In genomic region chr2:69577467-69578200, GRCh38 we compare ENCODE assay signal across 16 cellular contexts.
DNase-seq lines count a peak whose midpoint lies in the region; ATAC-seq and TF ChIP-seq lines count a peak whose summit lies in the region.
"Had no signal": no experiment of that assay in that cellular context is flagged by ENCODE, and none has a peak within 500 bp of the region (broad histone marks: within the 10 kb centered on the region; RNA-seq: fewer than 3 reads in every experiment).

No MANE protein-coding gene starts in this region.

- H3K27me3 Mint-ChIP-seq in activated CD8-positive, alpha-beta T cell treated with anti-CD3 and anti-CD28 coated beads for 36 hours, result no peaks in the 10 kb centered on the region
- no peaks in the 10 kb centered on the region for H3K27me3 Mint-ChIP-seq in activated CD8-positive, alpha-beta T cell treated with anti-CD3 and anti-CD28 coated beads, Interleukin-2, amount 10 ng/mL, durations not matched to agents 7 days and 5 days (ENCODE audit: low read depth)
- H3K27me3 Mint-ChIP-seq in activated T-helper 17 cell treated with anti-CD3 and anti-CD28 coated beads, Interleukin-2, amount 50 U/mL, for 72 hours, result no peaks in the 10 kb centered on the region
- H3K27me3 Mint-ChIP-seq in immature natural killer cell (ENCODE audit: low read depth in 3 of 3) (no peaks in the 10 kb centered on the region), glutamatergic neuron (ENCODE audit: unreplicated experiment) (peaks cover 6% of the 10 kb centered on the region)
- H3K27me3 Mint-ChIP-seq in stimulated activated naive CD8-positive, alpha-beta T cell treated with anti-CD3 and anti-CD28 coated beads, Interleukin-15, amount 100 ng/mL, for 72 hours, result no peaks in the 10 kb centered on the region

- H3K4me3 Mint-ChIP-seq in activated CD8-positive, alpha-beta T cell treated with anti-CD3 and anti-CD28 coated beads for 36 hours, result no peak overlapping the region
- H3K4me3 Mint-ChIP-seq in activated CD8-positive, alpha-beta T cell treated with anti-CD3 and anti-CD28 coated beads, Interleukin-2, amount 10 ng/mL, durations not matched to agents 7 days and 5 days, result no peak overlapping the region
- peak overlapping the region; percentile 48 for H3K4me3 Mint-ChIP-seq in activated T-helper 17 cell treated with anti-CD3 and anti-CD28 coated beads, Interleukin-2, amount 50 U/mL, for 72 hours
- H3K4me3 Mint-ChIP-seq in immature natural killer cell, result no peak overlapping the region
- no peak overlapping the region for H3K4me3 Mint-ChIP-seq in stimulated activated naive CD8-positive, alpha-beta T cell treated with anti-CD3 and anti-CD28 coated beads, Interleukin-15, amount 100 ng/mL, for 72 hours
- H3K4me3 Mint-ChIP-seq in glutamatergic neuron (ENCODE audit: unreplicated experiment), result no peak overlapping the region

- CTCF ChIA-PET in activated CD8-positive, alpha-beta T cell treated with anti-CD3 and anti-CD28 coated beads for 36 hours (lab: Charles Lee), result interaction anchor here (1.4 to 16.2 kb wide), 3 partner anchors 12 to 19 kb away, joined by 3 to 187 read pairs (median 3); no protein-coding TSS in a partner anchor
- CTCF ChIA-PET in activated CD8-positive, alpha-beta T cell treated with anti-CD3 and anti-CD28 coated beads, Interleukin-2, amount 10 ng/mL, durations not matched to agents 7 days and 5 days (lab: Charles Lee), result interaction anchor here (1.1 to 13.7 kb wide), 2 partner anchors 10 to 11 kb away, joined by 3 to 219 read pairs; no protein-coding TSS in a partner anchor

- no peak for DNase-seq in activated CD8-positive, alpha-beta T cell treated with anti-CD3 and anti-CD28 coated beads for 36 hours
- DNase-seq in activated CD8-positive, alpha-beta T cell treated with anti-CD3 and anti-CD28 coated beads, Interleukin-2, amount 10 ng/mL, durations not matched to agents 7 days and 5 days, result no peak
- DNase-seq in immature natural killer cell (no peak), NCI-H2107 (lab: John Stamatoyannopoulos, UW) (no peak), glutamatergic neuron (no peak), NCI-H748 (lab: John Stamatoyannopoulos, UW; ENCODE audit: unreplicated experiment) (no peak)
- no peak for DNase-seq in stimulated activated naive CD8-positive, alpha-beta T cell treated with anti-CD3 and anti-CD28 coated beads, Interleukin-15, amount 100 ng/mL, for 72 hours
- DNase-seq: activated T-cell treated with anti-CD3 and anti-CD28 coated beads, Interleukin-2, amount 50 U/mL, for 1 hour; aorta; DMS79; NCI-H2171; spleen; WERI-Rb-1 had no signal

- TF ChIP-seq CTCF in activated CD8-positive, alpha-beta T cell treated with anti-CD3 and anti-CD28 coated beads for 36 hours (IDR thresholded peaks at IDR 0.05), result no peak
- TF ChIP-seq CTCF in glutamatergic neuron (IDR thresholded peaks at IDR 0.05; ENCODE audit: partially characterized antibody, unreplicated experiment), result no peak

- peaks cover 28% of the 10 kb centered on the region for H3K36me3 Mint-ChIP-seq in activated CD8-positive, alpha-beta T cell treated with anti-CD3 and anti-CD28 coated beads for 36 hours (ENCODE audit: low read depth)
- H3K36me3 Mint-ChIP-seq in activated CD8-positive, alpha-beta T cell treated with anti-CD3 and anti-CD28 coated beads, Interleukin-2, amount 10 ng/mL, durations not matched to agents 7 days and 5 days (ENCODE audit: low read depth), result peaks cover 29% of the 10 kb centered on the region
- H3K36me3 Mint-ChIP-seq in activated T-helper 17 cell treated with anti-CD3 and anti-CD28 coated beads, Interleukin-2, amount 50 U/mL, for 72 hours (ENCODE audit: low read depth), result peaks cover 36% of the 10 kb centered on the region
- H3K36me3 Mint-ChIP-seq in immature natural killer cell (peaks cover 0 to 5% (median 3%) of the 10 kb centered on the region in 3 donors), glutamatergic neuron (ENCODE audit: unreplicated experiment) (no peaks in the 10 kb centered on the region)

- POLR2A ChIA-PET in activated CD8-positive, alpha-beta T cell treated with anti-CD3 and anti-CD28 coated beads for 36 hours (lab: Charles Lee), result interaction anchor here (0.9 kb wide), 1 partner anchor 39 kb away, joined by 3 read pairs; no protein-coding TSS in a partner anchor
- POLR2A ChIA-PET in activated CD8-positive, alpha-beta T cell treated with anti-CD3 and anti-CD28 coated beads, Interleukin-2, amount 10 ng/mL, durations not matched to agents 7 days and 5 days (lab: Charles Lee), result no interaction called here

- H3K9me3 Mint-ChIP-seq in activated CD8-positive, alpha-beta T cell treated with anti-CD3 and anti-CD28 coated beads for 36 hours, result no peaks in the 10 kb centered on the region
- no peaks in the 10 kb centered on the region for H3K9me3 Mint-ChIP-seq in activated CD8-positive, alpha-beta T cell treated with anti-CD3 and anti-CD28 coated beads, Interleukin-2, amount 10 ng/mL, durations not matched to agents 7 days and 5 days (ENCODE audit: insufficient read depth)
- H3K9me3 Mint-ChIP-seq in activated T-helper 17 cell treated with anti-CD3 and anti-CD28 coated beads, Interleukin-2, amount 50 U/mL, for 72 hours, result no peaks in the 10 kb centered on the region
- H3K9me3 Mint-ChIP-seq in immature natural killer cell (no peaks in the 10 kb centered on the region), glutamatergic neuron (ENCODE audit: unreplicated experiment) (peaks cover 3% of the 10 kb centered on the region)
- no peaks in the 10 kb centered on the region for H3K9me3 Mint-ChIP-seq in stimulated activated naive CD8-positive, alpha-beta T cell treated with anti-CD3 and anti-CD28 coated beads, Interleukin-15, amount 100 ng/mL, for 72 hours

- H3K27ac Mint-ChIP-seq in activated CD8-positive, alpha-beta T cell treated with anti-CD3 and anti-CD28 coated beads for 36 hours, result peak overlapping the region; percentile 72
- no peak overlapping the region for H3K27ac Mint-ChIP-seq in activated CD8-positive, alpha-beta T cell treated with anti-CD3 and anti-CD28 coated beads, Interleukin-2, amount 10 ng/mL, durations not matched to agents 7 days and 5 days
- H3K27ac Mint-ChIP-seq in activated T-helper 17 cell treated with anti-CD3 and anti-CD28 coated beads, Interleukin-2, amount 50 U/mL, for 72 hours, result peak overlapping the region; percentile 86
- peak overlapping the region; percentile 49 to 78 (median 66) for H3K27ac Mint-ChIP-seq in immature natural killer cell
- H3K27ac Mint-ChIP-seq in stimulated activated naive CD8-positive, alpha-beta T cell treated with anti-CD3 and anti-CD28 coated beads, Interleukin-15, amount 100 ng/mL, for 72 hours, result peak overlapping the region in 1 of 2 donors; percentile 62
- no peak overlapping the region for H3K27ac Mint-ChIP-seq in glutamatergic neuron (ENCODE audit: unreplicated experiment)

- ATAC-seq in activated CD8-positive, alpha-beta T cell treated with anti-CD3 and anti-CD28 coated beads for 36 hours, result no peak
- ATAC-seq in activated CD8-positive, alpha-beta T cell treated with anti-CD3 and anti-CD28 coated beads, Interleukin-2, amount 10 ng/mL, durations not matched to agents 7 days and 5 days, result no peak
- no peak for ATAC-seq in activated T-helper 17 cell treated with anti-CD3 and anti-CD28 coated beads, Interleukin-2, amount 50 U/mL, for 72 hours (replicated peaks)
- ATAC-seq in stimulated activated naive CD8-positive, alpha-beta T cell treated with anti-CD3 and anti-CD28 coated beads, Interleukin-15, amount 100 ng/mL, for 72 hours, result peak; percentile 11
- ATAC-seq: left lobe of liver, SK-N-SH treated with all-trans-retinoic acid at 6 μM for 48 hours had no signal

- peaks cover 74% of the 10 kb centered on the region for H3K4me1 Mint-ChIP-seq in activated CD8-positive, alpha-beta T cell treated with anti-CD3 and anti-CD28 coated beads for 36 hours (ENCODE audit: low read depth)
- peaks cover 67% of the 10 kb centered on the region for H3K4me1 Mint-ChIP-seq in activated CD8-positive, alpha-beta T cell treated with anti-CD3 and anti-CD28 coated beads, Interleukin-2, amount 10 ng/mL, durations not matched to agents 7 days and 5 days (ENCODE audit: low read depth)
- H3K4me1 Mint-ChIP-seq in activated T-helper 17 cell treated with anti-CD3 and anti-CD28 coated beads, Interleukin-2, amount 50 U/mL, for 72 hours, result peaks cover 63% of the 10 kb centered on the region
- peaks cover 84 to 92% of the 10 kb centered on the region in 2 donors for H3K4me1 Mint-ChIP-seq in immature natural killer cell
- peaks cover 87% of the 10 kb centered on the region for H3K4me1 Mint-ChIP-seq in stimulated activated naive CD8-positive, alpha-beta T cell treated with anti-CD3 and anti-CD28 coated beads, Interleukin-15, amount 100 ng/mL, for 72 hours
- H3K4me1 Mint-ChIP-seq in glutamatergic neuron (ENCODE audit: low read depth, unreplicated experiment), result peaks cover 21% of the 10 kb centered on the region

- intact Hi-C loops in activated CD8-positive, alpha-beta T cell treated with anti-CD3 and anti-CD28 coated beads for 36 hours (cut with micrococcal nuclease), result no loop called here

Comparison
In these comparisons a context has a peak if more than half of its experiments do, and no peak if none do; other contexts are left out.
1. H3K27ac Mint-ChIP-seq: peak in activated CD8-positive, alpha-beta T cell treated with anti-CD3 and anti-CD28 coated beads for 36 hours (single experiment), activated T-helper 17 cell treated with anti-CD3 and anti-CD28 coated beads, Interleukin-2, amount 50 U/mL, for 72 hours (single experiment) and immature natural killer cell (6 of 6); none in activated CD8-positive, alpha-beta T cell treated with anti-CD3 and anti-CD28 coated beads, Interleukin-2, amount 10 ng/mL, durations not matched to agents 7 days and 5 days (single experiment) and glutamatergic neuron (single experiment).